ENCODE assay signal across 10 cellular contexts in the genomic region with DNA sequence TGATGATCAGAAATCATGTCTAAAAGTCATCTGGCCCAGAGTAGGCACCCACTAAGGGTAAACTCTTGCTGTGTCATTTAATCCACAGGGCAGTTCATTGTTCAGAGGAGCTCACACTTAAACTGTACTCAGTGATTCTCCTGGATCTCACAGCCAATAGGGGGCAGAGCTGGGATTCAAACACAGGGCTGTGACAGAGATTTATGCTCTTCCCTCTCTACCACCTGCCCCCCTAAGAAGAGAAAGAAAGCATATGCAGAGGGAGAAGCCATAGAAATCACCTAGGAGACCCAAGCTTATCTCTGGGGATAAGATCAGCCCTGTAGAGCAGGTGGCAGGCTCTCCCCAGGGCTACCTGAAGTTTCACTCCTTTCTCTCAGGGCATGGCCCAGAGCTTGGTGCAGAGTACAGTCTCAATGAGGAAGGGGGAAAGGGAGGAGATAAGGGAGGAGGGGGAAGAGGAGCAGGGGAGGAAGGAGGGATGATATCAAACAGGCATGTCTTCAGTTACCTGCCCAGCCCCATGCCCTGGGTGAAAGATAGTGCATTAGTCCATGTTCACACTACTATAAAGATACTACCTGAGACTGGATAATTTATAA. TPM values are rescaled to one million over a fixed set of nuclear protein-coding genes. Genes with fewer than 3 reads are reported as not detected.
DNase-seq lines count a peak whose midpoint lies in the region; TF ChIP-seq lines count a peak whose summit lies in the region.
"Had no signal": no experiment of that assay in that cellular context is flagged by ENCODE, and none has a peak within 500 bp of the region (broad histone marks: within the 10 kb centered on the region; RNA-seq: fewer than 3 reads in every experiment).

No MANE protein-coding gene starts in this region.

- H3K9me3 Mint-ChIP-seq in neural crest cell, result peaks cover 2% of the 10 kb centered on the region
- no peaks in the 10 kb centered on the region for H3K9me3 Mint-ChIP-seq in activated CD4-positive, alpha-beta T cell treated with anti-CD3 and anti-CD28 coated beads, Interleukin-2, amount 10 ng/mL, durations not matched to agents 24 days and 14 days
- H3K9me3 Mint-ChIP-seq in activated naive CD4-positive, alpha-beta T cell treated with anti-CD3 and anti-CD28 coated beads, Interleukin-2, amount 10 ng/mL, durations not matched to agents 7 days and 5 days, result no peaks in the 10 kb centered on the region

- no peak overlapping the region for H3K27ac Mint-ChIP-seq in neural crest cell (ENCODE audit: unreplicated experiment)
- no peak overlapping the region for H3K27ac Mint-ChIP-seq in activated CD4-positive, alpha-beta T cell treated with anti-CD3 and anti-CD28 coated beads, Interleukin-2, amount 10 ng/mL, durations not matched to agents 24 days and 14 days
- no peak overlapping the region for H3K27ac Mint-ChIP-seq in activated naive CD4-positive, alpha-beta T cell treated with anti-CD3 and anti-CD28 coated beads, Interleukin-2, amount 10 ng/mL, durations not matched to agents 7 days and 5 days
- H3K27ac Mint-ChIP-seq: activated naive CD8-positive, alpha-beta T cell had no signal

- CTCF ChIA-PET in activated naive CD4-positive, alpha-beta T cell treated with anti-CD3 and anti-CD28 coated beads, Interleukin-2, amount 10 ng/mL, durations not matched to agents 7 days and 5 days (lab: Charles Lee), result interaction anchor here (1.2 to 1.3 kb wide), 3 partner anchors 13 to 113 kb away, joined by 3 read pairs; no protein-coding TSS in a partner anchor

- H3K4me3 Mint-ChIP-seq in neural crest cell, result no peak overlapping the region
- H3K4me3 Mint-ChIP-seq in activated CD4-positive, alpha-beta T cell treated with anti-CD3 and anti-CD28 coated beads, Interleukin-2, amount 10 ng/mL, durations not matched to agents 24 days and 14 days, result no peak overlapping the region
- H3K4me3 Mint-ChIP-seq in activated naive CD4-positive, alpha-beta T cell treated with anti-CD3 and anti-CD28 coated beads, Interleukin-2, amount 10 ng/mL, durations not matched to agents 7 days and 5 days, result no peak overlapping the region
- H3K4me3 Mint-ChIP-seq: activated naive CD8-positive, alpha-beta T cell had no signal

- H3K4me3 ChIP-seq in cardiac fibroblast (replicated peaks in 1 of 2; ENCODE audit: low read depth in 2 of 2, low read length in 2 of 2), result no peak overlapping the region
- H3K4me3 ChIP-seq: SK-N-MC had no signal

- no peaks in the 10 kb centered on the region for H3K36me3 Mint-ChIP-seq in neural crest cell (ENCODE audit: low read depth)
- no peaks in the 10 kb centered on the region for H3K36me3 Mint-ChIP-seq in activated CD4-positive, alpha-beta T cell treated with anti-CD3 and anti-CD28 coated beads, Interleukin-2, amount 10 ng/mL, durations not matched to agents 24 days and 14 days (ENCODE audit: low read depth)
- no peaks in the 10 kb centered on the region for H3K36me3 Mint-ChIP-seq in activated naive CD4-positive, alpha-beta T cell treated with anti-CD3 and anti-CD28 coated beads, Interleukin-2, amount 10 ng/mL, durations not matched to agents 7 days and 5 days
- H3K36me3 Mint-ChIP-seq: activated naive CD8-positive, alpha-beta T cell had no signal

- H3K27me3 Mint-ChIP-seq in neural crest cell (ENCODE audit: low read depth), result peaks cover 7% of the 10 kb centered on the region
- peaks cover 28% of the 10 kb centered on the region for H3K27me3 Mint-ChIP-seq in activated CD4-positive, alpha-beta T cell treated with anti-CD3 and anti-CD28 coated beads, Interleukin-2, amount 10 ng/mL, durations not matched to agents 24 days and 14 days
- peaks cover 21% of the 10 kb centered on the region for H3K27me3 Mint-ChIP-seq in activated naive CD4-positive, alpha-beta T cell treated with anti-CD3 and anti-CD28 coated beads, Interleukin-2, amount 10 ng/mL, durations not matched to agents 7 days and 5 days

- DNase-seq in NCI-H1436 treated with DMSO at 0.1 percent for 48 hours (lab: John Stamatoyannopoulos, UW) (peak; percentile 92), cardiac fibroblast (ENCODE audit: low read depth in 2 of 2) (peak; percentile 16 to 30), neural crest cell (ENCODE audit: low read depth, low spot score) (no peak), activated T-cell treated with anti-CD3 and anti-CD28 coated beads for 4 hours (no peak)
- no peak for DNase-seq in activated CD4-positive, alpha-beta T cell treated with anti-CD3 and anti-CD28 coated beads, Interleukin-2, amount 10 ng/mL, durations not matched to agents 24 days and 14 days
- no peak for DNase-seq in activated CD4-positive, alpha-beta T cell treated with anti-CD3 and anti-CD28 coated beads for 48 hours
- no peak for DNase-seq in activated naive CD4-positive, alpha-beta T cell treated with anti-CD3 and anti-CD28 coated beads, Interleukin-2, amount 10 ng/mL, durations not matched to agents 7 days and 5 days

- TF ChIP-seq CTCF in GM12872 (IDR thresholded peaks at IDR 0.05; ENCODE audit: insufficient read depth, low read depth, low read length) (0 out of 3 replicates have a peak, but pooled peaks have one; percentile 29), cardiac fibroblast (IDR thresholded peaks at IDR 0.05; ENCODE audit: low read depth, low read length) (peak; percentile 33), neural crest cell (conservative IDR thresholded peaks at IDR 0.05) (peak; percentile 37)

- intact Hi-C loops in activated CD4-positive, alpha-beta T cell treated with anti-CD3 and anti-CD28 coated beads, Interleukin-2, amount 10 ng/mL, durations not matched to agents 24 days and 14 days (cut with micrococcal nuclease), result no loop called here

- peaks cover 4% of the 10 kb centered on the region for H3K4me1 Mint-ChIP-seq in neural crest cell
- no peaks in the 10 kb centered on the region for H3K4me1 Mint-ChIP-seq in activated CD4-positive, alpha-beta T cell treated with anti-CD3 and anti-CD28 coated beads, Interleukin-2, amount 10 ng/mL, durations not matched to agents 24 days and 14 days
- no peaks in the 10 kb centered on the region for H3K4me1 Mint-ChIP-seq in activated naive CD4-positive, alpha-beta T cell treated with anti-CD3 and anti-CD28 coated beads, Interleukin-2, amount 10 ng/mL, durations not matched to agents 7 days and 5 days

RNA-seq across cellular contexts. Expression of a gene that starts 51.8 kb away (rescaled TPM):
- total RNA-seq in neural crest cell, result 39.7 and 41.8 TPM in 2 replicates
- total RNA-seq in activated CD4-positive, alpha-beta T cell treated with anti-CD3 and anti-CD28 coated beads, Interleukin-2, amount 10 ng/mL, durations not matched to agents 24 days and 14 days, result 107 and 112 TPM in 2 replicates

Comparison
In these comparisons a context has a peak if more than half of its experiments do, and no peak if none do; other contexts are left out.
1. DNase-seq: peak in NCI-H1436 treated with DMSO at 0.1 percent for 48 hours (single experiment) and cardiac fibroblast (2 of 2); none in neural crest cell (single experiment), activated CD4-positive, alpha-beta T cell treated with anti-CD3 and anti-CD28 coated beads, Interleukin-2, amount 10 ng/mL, durations not matched to agents 24 days and 14 days (single experiment), activated CD4-positive, alpha-beta T cell treated with anti-CD3 and anti-CD28 coated beads for 48 hours (single experiment), activated naive CD4-positive, alpha-beta T cell treated with anti-CD3 and anti-CD28 coated beads, Interleukin-2, amount 10 ng/mL, durations not matched to agents 7 days and 5 days (single experiment) and activated T-cell treated with anti-CD3 and anti-CD28 coated beads for 4 hours (single experiment).
2. Peak in every context shown above with its lines, with median percentiles within 50 percentile points of each other: CTCF ChIP-seq.